37 cellular contexts compared by ENCODE assay signal in genomic region chr2:124048102-124048501, GRCh38. TPM values are rescaled to one million over a fixed set of nuclear protein-coding genes. Genes with fewer than 3 reads are reported as not detected.
"Had no signal": no experiment of that assay in that cellular context is flagged by ENCODE, and none has a peak within 500 bp of the region (broad histone marks: within the 10 kb centered on the region; RNA-seq: fewer than 3 reads in every experiment).

No MANE protein-coding gene starts in this region.

- H3K36me3 ChIP-seq: ascending aorta, breast epithelium, cardiac muscle cell, colonic mucosa, esophagus squamous epithelium, gastroesophageal sphincter had no signal

- H3K9me3 Mint-ChIP-seq: activated CD4-positive, alpha-beta T cell treated with anti-CD3 and anti-CD28 coated beads, Interleukin-2, amount 10 ng/mL, durations not matched to agents 7 days and 5 days; activated naive CD4-positive, alpha-beta T cell treated with anti-CD3 and anti-CD28 coated beads, Interleukin-2, amount 10 ng/mL, durations not matched to agents 7 days and 5 days; activated T-cell treated with anti-CD3 and anti-CD28 coated beads, Interleukin-2, amount 50 U/mL, for 24 hours; brain had no signal

- H3K4me3 Mint-ChIP-seq: activated CD4-positive, alpha-beta memory T cell treated with anti-CD3 and anti-CD28 coated beads, Interleukin-2, amount 10 ng/mL, durations not matched to agents 7 days and 5 days; activated CD4-positive, alpha-beta T cell treated with anti-CD3 and anti-CD28 coated beads, Interleukin-2, amount 10 ng/mL, durations not matched to agents 7 days and 5 days; activated naive CD4-positive, alpha-beta T cell treated with anti-CD3 and anti-CD28 coated beads, Interleukin-2, amount 10 ng/mL, durations not matched to agents 7 days and 5 days; activated naive CD8-positive, alpha-beta T cell treated with anti-CD3 and anti-CD28 coated beads, Interleukin-2, amount 10 ng/mL, durations not matched to agents 7 days and 5 days; activated T-cell treated with anti-CD3 and anti-CD28 coated beads, Interleukin-2, amount 50 U/mL, for 24 hours; activated T-cell treated with anti-CD3 and anti-CD28 coated beads, Interleukin-2, amount 50 U/mL, for 72 hours; brain; T-helper 17 cell; T-helper 2 cell treated with Interferon-gamma antibody and Interleukin-4, amounts not matched to agents 5 μg/mL and 100 μg/mL, for 36 hours; WTC11 had no signal

- H3K27me3 Mint-ChIP-seq: activated CD4-positive, alpha-beta memory T cell treated with anti-CD3 and anti-CD28 coated beads, Interleukin-2, amount 10 ng/mL, durations not matched to agents 7 days and 5 days; activated CD4-positive, alpha-beta T cell treated with anti-CD3 and anti-CD28 coated beads, Interleukin-2, amount 10 ng/mL, durations not matched to agents 7 days and 5 days; activated naive CD4-positive, alpha-beta T cell treated with anti-CD3 and anti-CD28 coated beads, Interleukin-2, amount 10 ng/mL, durations not matched to agents 7 days and 5 days; activated naive CD8-positive, alpha-beta T cell treated with anti-CD3 and anti-CD28 coated beads, Interleukin-2, amount 10 ng/mL, durations not matched to agents 7 days and 5 days; activated T-cell treated with anti-CD3 and anti-CD28 coated beads, Interleukin-2, amount 50 U/mL, for 24 hours; T-helper 17 cell had no signal

- ATAC-seq: activated naive CD4-positive, alpha-beta T cell treated with anti-CD3 and anti-CD28 coated beads, Interleukin-2, amount 50 U/mL, for 72 hours; activated T-cell treated with anti-CD3 and anti-CD28 coated beads, Interleukin-2, amount 50 U/mL, for 72 hours; gastroesophageal sphincter; T-helper 17 cell; WTC11 had no signal

- H3K9me3 ChIP-seq: ascending aorta, breast epithelium, colonic mucosa, esophagus squamous epithelium, gastroesophageal sphincter had no signal

- H3K4me1 ChIP-seq: ascending aorta, breast epithelium, colonic mucosa, esophagus squamous epithelium, gastroesophageal sphincter had no signal

- H3K27ac Mint-ChIP-seq: activated CD4-positive, alpha-beta memory T cell treated with anti-CD3 and anti-CD28 coated beads, Interleukin-2, amount 10 ng/mL, durations not matched to agents 7 days and 5 days; activated CD4-positive, alpha-beta T cell treated with anti-CD3 and anti-CD28 coated beads, Interleukin-2, amount 10 ng/mL, durations not matched to agents 7 days and 5 days; activated naive CD4-positive, alpha-beta T cell treated with anti-CD3 and anti-CD28 coated beads, Interleukin-2, amount 10 ng/mL, durations not matched to agents 7 days and 5 days; activated naive CD4-positive, alpha-beta T cell treated with anti-CD3 and anti-CD28 coated beads, Interleukin-2, amount 50 U/mL, for 72 hours; activated naive CD8-positive, alpha-beta T cell treated with anti-CD3 and anti-CD28 coated beads, Interleukin-2, amount 10 ng/mL, durations not matched to agents 7 days and 5 days; activated T-cell treated with anti-CD3 and anti-CD28 coated beads, Interleukin-2, amount 50 U/mL, for 24 hours; activated T-cell treated with anti-CD3 and anti-CD28 coated beads, Interleukin-2, amount 50 U/mL, for 72 hours; brain; T-helper 17 cell; T-helper 2 cell treated with Interferon-gamma antibody and Interleukin-4, amounts not matched to agents 5 μg/mL and 100 μg/mL, for 36 hours; WTC11 had no signal

- H3K4me1 Mint-ChIP-seq: activated CD4-positive, alpha-beta memory T cell treated with anti-CD3 and anti-CD28 coated beads, Interleukin-2, amount 10 ng/mL, durations not matched to agents 7 days and 5 days; activated CD4-positive, alpha-beta T cell treated with anti-CD3 and anti-CD28 coated beads, Interleukin-2, amount 10 ng/mL, durations not matched to agents 7 days and 5 days; activated naive CD4-positive, alpha-beta T cell treated with anti-CD3 and anti-CD28 coated beads, Interleukin-2, amount 10 ng/mL, durations not matched to agents 7 days and 5 days; activated naive CD8-positive, alpha-beta T cell treated with anti-CD3 and anti-CD28 coated beads, Interleukin-2, amount 10 ng/mL, durations not matched to agents 7 days and 5 days; T-helper 17 cell had no signal

- H3K36me3 Mint-ChIP-seq: activated naive CD4-positive, alpha-beta T cell treated with anti-CD3 and anti-CD28 coated beads, Interleukin-2, amount 10 ng/mL, durations not matched to agents 7 days and 5 days; activated naive CD8-positive, alpha-beta T cell treated with anti-CD3 and anti-CD28 coated beads, Interleukin-2, amount 10 ng/mL, durations not matched to agents 7 days and 5 days; brain; WTC11 had no signal

- H3K27me3 ChIP-seq: ascending aorta, breast epithelium, cardiac muscle cell, colonic mucosa, esophagus squamous epithelium, gastroesophageal sphincter had no signal

- FAIRE-seq: endometrium, endothelial cell of umbilical vein had no signal

- H3K27ac ChIP-seq: ascending aorta, breast epithelium, cardiac muscle cell, colonic mucosa, epithelial cell of prostate, esophagus squamous epithelium, gastroesophageal sphincter had no signal

- DNase-seq: activated CD4-positive, alpha-beta memory T cell treated with anti-CD3 and anti-CD28 coated beads, Interleukin-2, amount 10 ng/mL, durations not matched to agents 7 days and 5 days; activated CD4-positive, alpha-beta T cell treated with anti-CD3 and anti-CD28 coated beads for 1 hour; activated CD4-positive, alpha-beta T cell treated with anti-CD3 and anti-CD28 coated beads for 4 hours; activated CD4-positive, alpha-beta T cell treated with anti-CD3 and anti-CD28 coated beads, Interleukin-2, amount 10 ng/mL, durations not matched to agents 7 days and 5 days; activated CD4-positive, alpha-beta T cell treated with anti-CD3 and anti-CD28 coated beads, Interleukin-2, amount 50 U/mL, for 4 hours; activated CD8-positive, alpha-beta memory T cell treated with anti-CD3 and anti-CD28 coated beads, Interleukin-2, amount 50 U/mL, for 48 hours; activated gamma-delta T cell; activated naive CD4-positive, alpha-beta T cell; activated naive CD4-positive, alpha-beta T cell treated with anti-CD3 and anti-CD28 coated beads, Interleukin-2, amount 10 ng/mL, durations not matched to agents 7 days and 5 days; activated naive CD8-positive, alpha-beta T cell treated with anti-CD3 and anti-CD28 coated beads, Interleukin-2, amount 10 ng/mL, durations not matched to agents 7 days and 5 days; activated T-cell treated with anti-CD3 and anti-CD28 coated beads for 4 hours; activated T-cell treated with anti-CD3 and anti-CD28 coated beads, Interleukin-2, amount 50 U/mL, for 24 hours; activated T-cell treated with anti-CD3 and anti-CD28 coated beads, Interleukin-2, amount 50 U/mL, for 72 hours; central memory CD4-positive, alpha-beta T cell; cerebellar nuclear complex; colonic mucosa; effector CD8-positive, alpha-beta T cell; esophagus squamous epithelium; foreskin melanocyte; head of caudate nucleus; T-helper 17 cell; T1000 had no signal

- H3K4me3 ChIP-seq: ascending aorta, breast epithelium, cardiac muscle cell, colonic mucosa, esophagus squamous epithelium, gastroesophageal sphincter had no signal

RNA-seq across cellular contexts. Expression of gene CNTNAP5, which starts 23.0 kb away (rescaled TPM):
- total RNA-seq: activated CD4-positive, alpha-beta memory T cell treated with anti-CD3 and anti-CD28 coated beads, Interleukin-2, amount 10 ng/mL, durations not matched to agents 7 days and 5 days; activated CD4-positive, alpha-beta T cell treated with anti-CD3 and anti-CD28 coated beads, Interleukin-2, amount 10 ng/mL, durations not matched to agents 7 days and 5 days; activated naive CD4-positive, alpha-beta T cell treated with anti-CD3 and anti-CD28 coated beads, Interleukin-2, amount 50 U/mL, for 72 hours; activated naive CD8-positive, alpha-beta T cell treated with anti-CD3 and anti-CD28 coated beads, Interleukin-2, amount 10 ng/mL, durations not matched to agents 7 days and 5 days; activated T-cell treated with anti-CD3 and anti-CD28 coated beads, Interleukin-2, amount 50 U/mL, for 72 hours; ascending aorta; dermis microvascular lymphatic vessel endothelial cell; endothelial cell of umbilical vein; esophagus squamous epithelium; fibroblast of lung; fibroblast of villous mesenchyme; T-helper 17 cell had no signal
- polyA plus RNA-seq: cardiac muscle cell, endothelial cell of umbilical vein, esophagus, fibroblast of lung had no signal
